Comparison of ENCODE assay signal across 8 cellular contexts in genomic region chr11:67606477-67607295, GRCh38. TPM values are rescaled to one million over a fixed set of nuclear protein-coding genes. Genes with fewer than 3 reads are reported as not detected.
DNase-seq lines count a peak whose midpoint lies in the region; ATAC-seq and TF ChIP-seq lines count a peak whose summit lies in the region.

TSS of gene NDUFV1 (plus strand) at chr11:67606936. CDS start at chr11:67607005, 69 bp downstream.

- peak within 1 kb of the TSS; percentile 92 for H3K27ac Mint-ChIP-seq in activated naive CD8-positive, alpha-beta T cell treated with anti-CD3 and anti-CD28 coated beads, Interleukin-2, amount 50 U/mL, for 24 hours
- peak within 1 kb of the TSS; percentile 83 for H3K27ac Mint-ChIP-seq in type B pancreatic cell

- TF ChIP-seq CTCF in GM12872 (IDR thresholded peaks at IDR 0.05; ENCODE audit: insufficient read depth, low read depth, low read length) (peak; percentile 79), type B pancreatic cell (conservative IDR thresholded peaks at IDR 0.05) (peak; percentile 70)

- peak within 1 kb of the TSS; percentile 93 for H3K4me3 Mint-ChIP-seq in activated naive CD8-positive, alpha-beta T cell treated with anti-CD3 and anti-CD28 coated beads, Interleukin-2, amount 50 U/mL, for 24 hours
- peak within 1 kb of the TSS; percentile 89 for H3K4me3 Mint-ChIP-seq in type B pancreatic cell

- peaks cover 4% of the 10 kb centered on the region for H3K27me3 Mint-ChIP-seq in activated naive CD8-positive, alpha-beta T cell treated with anti-CD3 and anti-CD28 coated beads, Interleukin-2, amount 50 U/mL, for 24 hours
- peaks cover 12% of the 10 kb centered on the region for H3K27me3 Mint-ChIP-seq in type B pancreatic cell

- ATAC-seq in HG02678 (IDR thresholded peaks at IDR 0.05; ENCODE audit: unreplicated experiment) (peak; percentile 97), Right ventricle myocardium superior (ENCODE audit: poor library complexity) (peak; percentile 99)
- peak; percentile 98 for ATAC-seq in activated naive CD8-positive, alpha-beta T cell treated with anti-CD3 and anti-CD28 coated beads, Interleukin-2, amount 50 U/mL, for 24 hours

- H3K36me3 Mint-ChIP-seq in activated naive CD8-positive, alpha-beta T cell treated with anti-CD3 and anti-CD28 coated beads, Interleukin-2, amount 50 U/mL, for 24 hours (ENCODE audit: low read depth): peaks cover 17% of the 10 kb centered on the region
- H3K36me3 Mint-ChIP-seq in type B pancreatic cell: no peaks in the 10 kb centered on the region

- DNase-seq in NCI-H1417 (lab: John Stamatoyannopoulos, UW) (peak; percentile 96 to 98 (median 98)), SW 1271 (lab: John Stamatoyannopoulos, UW) (peak; percentile 86 to 93), Right ventricle myocardium superior (peak; percentile 99), pons (ENCODE audit: low spot score) (peak; percentile 92), type B pancreatic cell (ENCODE audit: extremely low spot score, unreplicated experiment) (peak; percentile 97)
- DNase-seq in activated naive CD8-positive, alpha-beta T cell treated with anti-CD3 and anti-CD28 coated beads, Interleukin-2, amount 50 U/mL, for 24 hours: peak; percentile 98

- intact Hi-C loops in Right ventricle myocardium superior (cut with DNase I): no loop called here

- peaks cover 23% of the 10 kb centered on the region for H3K4me1 Mint-ChIP-seq in activated naive CD8-positive, alpha-beta T cell treated with anti-CD3 and anti-CD28 coated beads, Interleukin-2, amount 50 U/mL, for 24 hours
- peaks cover 6% of the 10 kb centered on the region for H3K4me1 Mint-ChIP-seq in type B pancreatic cell (ENCODE audit: unreplicated experiment)

- H3K9me3 Mint-ChIP-seq in activated naive CD8-positive, alpha-beta T cell treated with anti-CD3 and anti-CD28 coated beads, Interleukin-2, amount 50 U/mL, for 24 hours: no peaks in the 10 kb centered on the region
- H3K9me3 Mint-ChIP-seq in type B pancreatic cell: no peaks in the 10 kb centered on the region

RNA-seq across cellular contexts. Expression of gene NDUFV1, which starts in this region (rescaled TPM):
- 754 TPM for total RNA-seq in Right ventricle myocardium superior
- 220 and 226 TPM in 2 replicates for total RNA-seq in type B pancreatic cell (ENCODE audit: low replicate concordance)

Comparison
In these comparisons a context has a peak if more than half of its experiments do, and no peak if none do; other contexts are left out.
1. Peak in every context shown above with its lines: DNase-seq and ATAC-seq.